Comparison of ENCODE assay signal across 19 cellular contexts in genomic region chr5:81068063-81068462, GRCh38.
DNase-seq lines count a peak whose midpoint lies in the region; ATAC-seq and TF ChIP-seq lines count a peak whose summit lies in the region.
"Had no signal": no experiment of that assay in that cellular context is flagged by ENCODE, and none has a peak within 500 bp of the region (broad histone marks: within the 10 kb centered on the region; RNA-seq: fewer than 3 reads in every experiment).

No MANE protein-coding gene starts in this region.

- H3K36me3 Mint-ChIP-seq in endothelial cell (ENCODE audit: low read depth, unreplicated experiment) = no peaks in the 10 kb centered on the region

- H3K9me3 ChIP-seq in skeletal muscle tissue (ENCODE audit: control insufficient read depth in 3 of 3, low read length in 3 of 3) = no peaks in the 10 kb centered on the region
- H3K9me3 ChIP-seq: BLaER1 had no signal

- peak overlapping the region; percentile 45 for H3K27ac Mint-ChIP-seq in endothelial cell (ENCODE audit: unreplicated experiment)

- no peak overlapping the region for H3K4me3 ChIP-seq in skeletal muscle tissue (ENCODE audit: low read length in 3 of 3)
- H3K4me3 ChIP-seq: BLaER1, GM12878 had no signal

- H3K9me3 Mint-ChIP-seq in endothelial cell (ENCODE audit: unreplicated experiment) = no peaks in the 10 kb centered on the region
- H3K9me3 Mint-ChIP-seq: CD4-positive, alpha-beta memory T cell had no signal

- ATAC-seq in left cardiac atrium = no peak
- ATAC-seq: GM12878, PC-3 had no signal

- H3K36me3 ChIP-seq in skeletal muscle tissue (ENCODE audit: control insufficient read depth in 3 of 3, insufficient read depth in 3 of 3, low read length in 3 of 3) = no peaks in the 10 kb centered on the region
- H3K36me3 ChIP-seq: BLaER1 had no signal

- peak overlapping the region; percentile 68 for H3K27ac ChIP-seq in skeletal muscle tissue (ENCODE audit: low read depth, low read length)
- H3K27ac ChIP-seq: BLaER1 had no signal

- H3K27me3 ChIP-seq in skeletal muscle tissue (ENCODE audit: control insufficient read depth in 3 of 3, insufficient read depth in 3 of 3, low read length in 3 of 3) = no peaks in the 10 kb centered on the region
- H3K27me3 ChIP-seq: BLaER1 had no signal

- H3K9ac ChIP-seq in skeletal muscle tissue (ENCODE audit: low read depth in 1 of 3, low read length in 3 of 3) = no peak overlapping the region
- H3K9ac ChIP-seq: BLaER1 had no signal

- TF ChIP-seq CTCF in endothelial cell (IDR thresholded peaks at IDR 0.05; ENCODE audit: unreplicated experiment) = no peak

- intact Hi-C loops in left cardiac atrium (cut with DNase I) = no loop called here
- intact Hi-C loops in cardiac septum (cut with DNase I) = loop anchor here (5.0 kb wide), 2 partner anchors 91 to 106 kb away; partner anchors contain the start of gene RASGRF2

- H3K27me3 Mint-ChIP-seq in endothelial cell (ENCODE audit: unreplicated experiment) = peaks cover 2% of the 10 kb centered on the region
- H3K27me3 Mint-ChIP-seq: CD4-positive, alpha-beta memory T cell had no signal

- peak; percentile 25 for DNase-seq in left cardiac atrium
- no peak for DNase-seq in cardiac septum (ENCODE audit: low spot score)
- DNase-seq in endothelial cell (ENCODE audit: low spot score) = no peak
- DNase-seq in iris pigment epithelial cell (ENCODE audit: low read depth) = peak; percentile 80
- no peak for DNase-seq in HUDEP-2 (lab: John Stamatoyannopoulos, UW; ENCODE audit: unreplicated experiment in 76 of 76)
- no peak for DNase-seq in NAMALWA (ENCODE audit: low spot score)
- DNase-seq in hepatic stellate cell (ENCODE audit: low spot score) = no peak
- DNase-seq: CD4-positive, alpha-beta memory T cell; KBM-7; NCI-H1417; NCI-H1930; NCI-H226; NCI-H524; NCI-H82; PC-3; RPMI8226 had no signal

- peaks cover 0 to 4% (median 0%) of the 10 kb centered on the region in 3 donors for H3K4me1 ChIP-seq in skeletal muscle tissue (ENCODE audit: control insufficient read depth in 3 of 3, insufficient read depth in 3 of 3, low read length in 3 of 3)
- H3K4me1 ChIP-seq: BLaER1 had no signal

- peaks cover 6% of the 10 kb centered on the region for H3K4me1 Mint-ChIP-seq in endothelial cell (ENCODE audit: unreplicated experiment)

- H3K4me3 Mint-ChIP-seq in endothelial cell (ENCODE audit: unreplicated experiment) = no peak overlapping the region
- H3K4me3 Mint-ChIP-seq: CD4-positive, alpha-beta memory T cell had no signal

Comparison
In these comparisons a context has a peak if more than half of its experiments do, and no peak if none do; other contexts are left out.
1. DNase-seq: peak in left cardiac atrium (single experiment) and iris pigment epithelial cell (single experiment); none in cardiac septum (single experiment), endothelial cell (single experiment), HUDEP-2 (0 of 76), NAMALWA (single experiment) and hepatic stellate cell (single experiment).